Comparison of ENCODE assay signal across 23 cellular contexts in genomic region chr19:30629086-30629485, GRCh38.
DNase-seq lines count a peak whose midpoint lies in the region; TF ChIP-seq lines count a peak whose summit lies in the region.
"Had no signal": no experiment of that assay in that cellular context is flagged by ENCODE, and none has a peak within 500 bp of the region (broad histone marks: within the 10 kb centered on the region; RNA-seq: fewer than 3 reads in every experiment).

No MANE protein-coding gene starts in this region.

- in situ Hi-C loops in GM13976 (cut with MboI; ENCODE audit: low sequenced_read_pairs, unreplicated experiment), result no loop called here

- peaks cover 5 to 11% (median 9%) of the 10 kb centered on the region in 5 experiments for H3K9me3 Mint-ChIP-seq in brain
- H3K9me3 Mint-ChIP-seq in activated naive CD4-positive, alpha-beta T cell treated with anti-CD3 and anti-CD28 coated beads, Interleukin-2, amount 10 ng/mL, durations not matched to agents 7 days and 5 days, result peaks cover 8% of the 10 kb centered on the region

- peaks cover 2% of the 10 kb centered on the region for H3K36me3 Mint-ChIP-seq in brain
- no peaks in the 10 kb centered on the region for H3K36me3 Mint-ChIP-seq in activated naive CD4-positive, alpha-beta T cell treated with anti-CD3 and anti-CD28 coated beads, Interleukin-2, amount 10 ng/mL, durations not matched to agents 7 days and 5 days
- H3K36me3 Mint-ChIP-seq: CD4-positive, alpha-beta memory T cell had no signal

- peaks cover 7% of the 10 kb centered on the region for H3K4me1 ChIP-seq in HEK293 (ENCODE audit: control insufficient read depth, insufficient read depth, low read length)
- H3K4me1 ChIP-seq: A549; BLaER1 treated with 17β-estradiol and CSF1 and Interleukin-3, amounts not matched to agents 10 nM and 100 nM had no signal

- H3K9me3 ChIP-seq in HEK293 (ENCODE audit: control insufficient read depth, insufficient read depth, low read depth, low read length), result peaks cover 1% of the 10 kb centered on the region; the same call in 1 of the 2 replicates
- H3K9me3 ChIP-seq: BE2C had no signal

- H3K36me3 ChIP-seq in HEK293 (ENCODE audit: control insufficient read depth in 2 of 2, insufficient read depth in 1 of 2, low read length in 2 of 2), result no peaks in the 10 kb centered on the region
- H3K36me3 ChIP-seq: BE2C; BLaER1 treated with 17β-estradiol and CSF1 and Interleukin-3, amounts not matched to agents 10 nM and 100 nM had no signal

- H3K27ac ChIP-seq in C4-2B, result peak overlapping the region; percentile 55; the same call in 1 of the 2 replicates
- H3K27ac ChIP-seq in HEK293 (ENCODE audit: extremely low read depth, low read depth, low read length), result no peak overlapping the region
- H3K27ac ChIP-seq: A549; BLaER1 treated with 17β-estradiol and CSF1 and Interleukin-3, amounts not matched to agents 10 nM and 100 nM had no signal

- peaks cover 2% of the 10 kb centered on the region for H3K27me3 Mint-ChIP-seq in brain
- no peaks in the 10 kb centered on the region for H3K27me3 Mint-ChIP-seq in activated naive CD4-positive, alpha-beta T cell treated with anti-CD3 and anti-CD28 coated beads, Interleukin-2, amount 10 ng/mL, durations not matched to agents 7 days and 5 days

- CTCF ChIA-PET in HEK293 (lab: Yijun Ruan, JAX), result interaction anchor here (0.6 to 0.8 kb wide), 3 partner anchors 13 to 356 kb away, joined by 3 to 5 read pairs (median 3); no protein-coding TSS in a partner anchor
- CTCF ChIA-PET in activated naive CD4-positive, alpha-beta T cell treated with anti-CD3 and anti-CD28 coated beads, Interleukin-2, amount 10 ng/mL, durations not matched to agents 7 days and 5 days (lab: Charles Lee), result no interaction called here

- no peak for TF ChIP-seq CTCF in C4-2B (conservative IDR thresholded peaks at IDR 0.05)
- TF ChIP-seq CTCF in HEK293 (tag by site-specific recombination; IDR thresholded peaks at IDR 0.05), result no peak
- TF ChIP-seq CTCF in brain (conservative IDR thresholded peaks at IDR 0.05), result no peak
- TF ChIP-seq CTCF in GM13976 (IDR thresholded peaks at IDR 0.05; ENCODE audit: borderline replicate concordance, control extremely low read depth, extremely low read depth, insufficient read depth, missing control alignments), result no peak

- H3K4me3 Mint-ChIP-seq in brain, result no peak overlapping the region
- H3K4me3 Mint-ChIP-seq in activated naive CD4-positive, alpha-beta T cell treated with anti-CD3 and anti-CD28 coated beads, Interleukin-2, amount 10 ng/mL, durations not matched to agents 7 days and 5 days, result no peak overlapping the region
- H3K4me3 Mint-ChIP-seq: CD4-positive, alpha-beta memory T cell; GM23338; H9; HFFc6 had no signal

- peak; percentile 16 for DNase-seq in NCI-H748 (lab: John Stamatoyannopoulos, UW; ENCODE audit: unreplicated experiment)
- DNase-seq in NCI-H748 treated with DMSO at 0.1 percent for 48 hours (lab: John Stamatoyannopoulos, UW), result no peak
- no peak for DNase-seq in GM13976 (ENCODE audit: low spot score)
- DNase-seq in T-helper 1 cell, result no peak
- no peak for DNase-seq in activated naive CD4-positive, alpha-beta T cell treated with anti-CD3 and anti-CD28 coated beads, Interleukin-2, amount 10 ng/mL, durations not matched to agents 7 days and 5 days
- DNase-seq: 8988T; ACHN; AML-193; BE2C; Calu3; CD4-positive, alpha-beta memory T cell; COR-L47; DMS53; EL; GF-D8; H9; HFFc6 had no signal

- POLR2A ChIA-PET in HEK293 (lab: Yijun Ruan, JAX), result no interaction called here

- H3K27ac Mint-ChIP-seq in brain, result peak overlapping the region in 3 of 5 experiments; percentile 45 to 63 (median 52)
- H3K27ac Mint-ChIP-seq in activated naive CD4-positive, alpha-beta T cell treated with anti-CD3 and anti-CD28 coated beads, Interleukin-2, amount 10 ng/mL, durations not matched to agents 7 days and 5 days, result no peak overlapping the region
- H3K27ac Mint-ChIP-seq: CD4-positive, alpha-beta memory T cell; GM23338; HFFc6 had no signal

- no peak overlapping the region for H3K4me3 ChIP-seq in HEK293 (ENCODE audit: low read depth, low read length)
- H3K4me3 ChIP-seq: A549; BLaER1 treated with 17β-estradiol and CSF1 and Interleukin-3, amounts not matched to agents 10 nM and 100 nM; GM23338 had no signal

- H3K4me1 Mint-ChIP-seq in brain, result peaks cover 34% of the 10 kb centered on the region
- no peaks in the 10 kb centered on the region for H3K4me1 Mint-ChIP-seq in activated naive CD4-positive, alpha-beta T cell treated with anti-CD3 and anti-CD28 coated beads, Interleukin-2, amount 10 ng/mL, durations not matched to agents 7 days and 5 days
- H3K4me1 Mint-ChIP-seq: CD4-positive, alpha-beta memory T cell; GM23338 had no signal

TF ChIP-seq in HEK293, 187 proteins besides CTCF, POLR2A, EP300 and RAD21:
- TF ChIP-seq ZNF701 (tag by site-specific recombination; IDR thresholded peaks at IDR 0.05) (no peak), ZIC2 (tag by site-specific recombination; IDR thresholded peaks at IDR 0.05) (peak; percentile 39; the same call in 1 of the 2 replicates)
